Comparison of ENCODE assay signal across 26 cellular contexts in the genomic region with DNA sequence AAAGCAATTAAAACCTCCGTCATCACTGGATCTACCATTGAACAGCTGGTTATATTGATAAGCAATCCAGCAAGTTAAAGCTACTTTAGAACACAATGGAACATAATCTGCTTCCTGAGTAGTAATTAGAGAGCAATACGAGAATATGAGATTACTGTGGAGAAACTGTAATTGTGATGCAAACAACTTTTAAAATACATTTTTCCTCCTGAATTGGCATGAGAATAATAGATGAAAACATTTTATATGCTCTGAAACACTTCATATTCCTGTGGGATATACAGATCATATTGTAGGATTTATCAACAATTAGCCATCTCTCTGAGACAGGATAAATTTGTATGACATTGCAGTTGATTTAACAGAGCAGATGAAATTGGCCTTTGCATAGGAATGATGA.
A peak's percentile ranks its signal among the peaks of the same experiment; 100 is the strongest.
DNase-seq lines count a peak whose midpoint lies in the region; ATAC-seq lines count a peak whose summit lies in the region.
"Had no signal": no experiment of that assay in that cellular context is flagged by ENCODE, and none has a peak within 500 bp of the region (broad histone marks: within the 10 kb centered on the region; RNA-seq: fewer than 3 reads in every experiment).

No MANE protein-coding gene starts in this region.

- H2BK5ac ChIP-seq in mesendoderm (ENCODE audit: low read length): no peak overlapping the region

- no peak overlapping the region for H3K9ac ChIP-seq in mesendoderm (ENCODE audit: low read length)
- H3K9ac ChIP-seq: KMS-11, SK-N-SH had no signal

- H3K4me3 ChIP-seq in mesendoderm (ENCODE audit: low read length): no peak overlapping the region

- no peak overlapping the region for H2BK120ac ChIP-seq in mesendoderm (ENCODE audit: low read depth, low read length)

- H3K4me2 ChIP-seq in mesendoderm (ENCODE audit: low read length): no peak overlapping the region
- H3K4me2 ChIP-seq: KMS-11, SK-N-SH had no signal

- H2BK15ac ChIP-seq in mesendoderm (replicated peaks; ENCODE audit: low read depth): no peak overlapping the region

- peak in 2 of 3 experiments; percentile 37 to 72 for DNase-seq in NCI-H1417 (lab: John Stamatoyannopoulos, UW)
- no peak for DNase-seq in NCI-H1417 treated with DMSO at 0.1 percent for 48 hours (lab: John Stamatoyannopoulos, UW)
- DNase-seq in NCI-H146 (lab: John Stamatoyannopoulos, UW): peak; percentile 92
- DNase-seq in NCI-H748 treated with DMSO at 0.1 percent for 48 hours (lab: John Stamatoyannopoulos, UW): peak; percentile 32
- DNase-seq in mesendoderm: peak; percentile 17
- no peak for DNase-seq in activated naive CD4-positive, alpha-beta T cell treated with Interleukin-2 at 50 U/mL for 16 hours
- no peak for DNase-seq in GM03348 (ENCODE audit: low spot score)
- DNase-seq: 8988T; ACHN; BE2C; Calu3; CD8-positive, alpha-beta memory T cell; DMS153; DND-41; HCEC 1CT; NCI-H1048; NCI-H1694; NCI-H2029 treated with DMSO at 0.1 percent for 48 hours; NCI-H446 treated with DMSO at 0.1 percent for 48 hours; NCI-H774; SIG-M5; SK-N-SH; SW 1271; T-helper 9 cell had no signal

- no peak overlapping the region for H3K4ac ChIP-seq in mesendoderm (ENCODE audit: low read depth, low read length)

- H4K5ac ChIP-seq in mesendoderm (ENCODE audit: low read length): no peak overlapping the region

- H3K36me3 ChIP-seq in mesendoderm (ENCODE audit: control insufficient read depth, insufficient read depth, low read length): no peaks in the 10 kb centered on the region
- H3K36me3 ChIP-seq: BE2C had no signal

- H3K27me3 ChIP-seq in mesendoderm (ENCODE audit: insufficient read depth, low read length, poor library complexity): no peaks in the 10 kb centered on the region
- H3K27me3 ChIP-seq: BE2C had no signal

- H3K18ac ChIP-seq in mesendoderm (ENCODE audit: low read length): no peak overlapping the region

- no peak for ATAC-seq in GM21515 (IDR thresholded peaks at IDR 0.05; ENCODE audit: unreplicated experiment)

- no peak overlapping the region for H2AK5ac ChIP-seq in mesendoderm (ENCODE audit: low read length)

- no CpG with 5 or more reads among the region's 2 CpGs for WGBS in mesendoderm (ENCODE audit: extremely low coverage, insufficient coverage, low lambda C conversion rate)

- H4K8ac ChIP-seq in mesendoderm (ENCODE audit: low read depth, low read length): no peak overlapping the region

- H3K4me1 ChIP-seq in mesendoderm (ENCODE audit: control insufficient read depth, low read depth, low read length): no peaks in the 10 kb centered on the region
- H3K4me1 ChIP-seq: BE2C had no signal

- no peaks in the 10 kb centered on the region for H3K79me1 ChIP-seq in mesendoderm (ENCODE audit: low read length)

- no peak overlapping the region for H3K56ac ChIP-seq in mesendoderm (ENCODE audit: low read length)

- no peak overlapping the region for H3K23ac ChIP-seq in mesendoderm (ENCODE audit: low read length)

- H3K79me2 ChIP-seq in mesendoderm (ENCODE audit: control insufficient read depth, insufficient read depth, low read length): no peaks in the 10 kb centered on the region

- no peak overlapping the region for H3K27ac ChIP-seq in mesendoderm (ENCODE audit: low read depth, low read length)
- H3K27ac ChIP-seq: KMS-11 had no signal

Comparison
In these comparisons a context has a peak if more than half of its experiments do, and no peak if none do; other contexts are left out.
1. DNase-seq: peak in NCI-H1417 (2 of 3), NCI-H146 (single experiment), NCI-H748 treated with DMSO at 0.1 percent for 48 hours (single experiment) and mesendoderm (single experiment); none in NCI-H1417 treated with DMSO at 0.1 percent for 48 hours (single experiment), activated naive CD4-positive, alpha-beta T cell treated with Interleukin-2 at 50 U/mL for 16 hours (single experiment) and GM03348 (single experiment).